24 cellular contexts compared by ENCODE assay signal in genomic region chr13:57666131-57666530, GRCh38. TPM values are rescaled to one million over a fixed set of nuclear protein-coding genes. Genes with fewer than 3 reads are reported as not detected.
"Had no signal": no experiment of that assay in that cellular context is flagged by ENCODE, and none has a peak within 500 bp of the region (broad histone marks: within the 10 kb centered on the region; RNA-seq: fewer than 3 reads in every experiment).

No MANE protein-coding gene starts in this region.

- H3K4me3 ChIP-seq: esophagus muscularis mucosa, gastrocnemius medialis, smooth muscle cell, stomach, thoracic aorta, upper lobe of left lung had no signal

- H3K27ac ChIP-seq: brain microvascular endothelial cell, esophagus muscularis mucosa, gastrocnemius medialis, parathyroid adenoma, stomach, thoracic aorta, upper lobe of left lung, WERI-Rb-1 had no signal

- H3K4me1 ChIP-seq: esophagus muscularis mucosa, gastrocnemius medialis, parathyroid adenoma, stomach, upper lobe of left lung had no signal

- ATAC-seq: activated CD8-positive, alpha-beta T cell treated with anti-CD3 and anti-CD28 coated beads, Interleukin-2, amount 10 ng/mL, durations not matched to agents 7 days and 5 days; effector memory CD8-positive, alpha-beta T cell; gastrocnemius medialis; left colon; natural killer cell treated with Interleukin-12 subunit alpha and Interleukin-12 subunit beta and Interleukin-15 and Interleukin-18, amount 100 ng/mL, for 72 hours; sciatic nerve; stimulated activated memory B cell treated with anti-CD40 and anti-IgM and Interleukin-4, amounts not matched to agents 10 μg/mL and 1 μg/mL and 100 μg/mL, for 72 hours; T-cell had no signal

- H3K9me3 ChIP-seq: esophagus muscularis mucosa, gastrocnemius medialis, stomach, thoracic aorta, upper lobe of left lung had no signal

- H3K36me3 ChIP-seq: brain microvascular endothelial cell, esophagus muscularis mucosa, gastrocnemius medialis, stomach, thoracic aorta, upper lobe of left lung, WERI-Rb-1 had no signal

- H3K27me3 ChIP-seq: brain microvascular endothelial cell, esophagus muscularis mucosa, gastrocnemius medialis, stomach, upper lobe of left lung had no signal

- DNase-seq: activated CD4-positive, alpha-beta T cell treated with anti-CD3 and anti-CD28 coated beads, Interleukin-2, amount 50 U/mL, for 1 hour; activated CD4-positive, CD25-positive, alpha-beta regulatory T cell treated with anti-CD3 and anti-CD28 coated beads, Interleukin-2, amount 50 U/mL, for 72 hours; activated CD8-positive, alpha-beta T cell treated with anti-CD3 and anti-CD28 coated beads, Interleukin-2, amount 10 ng/mL, durations not matched to agents 7 days and 5 days; activated gamma-delta T cell treated with Interleukin-2 at 50 U/mL for 16 hours; activated T-cell treated with anti-CD3 and anti-CD28 coated beads, Interleukin-2, amount 50 U/mL, for 1 hour; aorta; brain microvascular endothelial cell; central memory CD4-positive, alpha-beta T cell; effector memory CD8-positive, alpha-beta T cell; gastrocnemius medialis; islet precursor cell; left colon; stimulated activated CD4-positive, alpha-beta T cell treated with anti-CD3 and anti-CD28 coated beads, Interleukin-15, amount 100 ng/mL, for 24 hours; stomach; T-cell; upper lobe of left lung; WERI-Rb-1 had no signal

RNA-seq across cellular contexts. Expression of gene PCDH17, which starts 34.6 kb away (rescaled TPM):
- total RNA-seq: activated CD8-positive, alpha-beta T cell treated with anti-CD3 and anti-CD28 coated beads, Interleukin-2, amount 10 ng/mL, durations not matched to agents 7 days and 5 days; natural killer cell treated with Interleukin-12 subunit alpha and Interleukin-12 subunit beta and Interleukin-15 and Interleukin-18, amount 100 ng/mL, for 72 hours had no signal
